In the genomic region with DNA sequence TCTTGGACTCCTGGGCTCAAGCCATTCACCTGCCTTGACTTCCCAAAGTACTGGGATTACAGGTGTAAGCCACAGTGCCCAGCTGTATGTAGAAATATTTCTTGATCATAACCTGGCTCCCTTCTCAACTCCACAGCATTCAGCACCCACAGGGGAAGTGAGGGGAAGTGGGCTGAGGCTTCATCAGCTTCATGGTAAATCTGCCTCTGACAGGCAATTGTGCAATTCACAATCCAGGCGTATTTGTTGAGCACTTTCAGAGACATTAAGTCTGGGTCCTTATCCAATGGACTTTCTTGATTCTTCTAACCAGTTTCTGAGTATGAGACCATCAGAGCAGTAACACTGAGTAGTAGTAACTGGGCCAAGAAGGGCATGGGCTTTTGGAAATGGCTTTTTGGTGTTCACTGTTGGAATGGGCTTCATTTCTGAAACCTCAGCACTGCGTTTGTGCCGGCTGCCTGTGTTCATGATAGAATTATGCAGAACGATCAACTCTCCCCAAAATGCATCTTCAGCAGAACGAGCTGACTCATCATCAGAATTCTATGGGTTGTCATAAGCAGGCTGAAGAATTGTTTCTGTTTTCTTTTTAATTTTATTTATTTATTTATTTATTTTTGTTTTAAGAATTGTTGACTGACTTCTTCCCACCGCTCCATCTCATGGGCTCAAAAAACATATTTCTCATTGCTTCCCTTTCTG, we compare ENCODE assay signal across 38 cellular contexts. TPM values are rescaled to one million over a fixed set of nuclear protein-coding genes. Genes with fewer than 3 reads are reported as not detected.
DNase-seq lines count a peak whose midpoint lies in the region; ATAC-seq and TF ChIP-seq lines count a peak whose summit lies in the region.
"Had no signal": no experiment of that assay in that cellular context is flagged by ENCODE, and none has a peak within 500 bp of the region (broad histone marks: within the 10 kb centered on the region; RNA-seq: fewer than 3 reads in every experiment).

No MANE protein-coding gene starts in this region.

- no peak overlapping the region for H3K27ac ChIP-seq in lower lobe of right lung
- H3K27ac ChIP-seq: gastrocnemius medialis, psoas muscle, RWPE1, sigmoid colon had no signal

- H3K27me3 Mint-ChIP-seq in dendritic cell treated with granulocyte-macrophage colony-stimulating factor and Interleukin-4, amounts not matched to agents 40 ng/mL and 50 ng/mL, for 4 days = peaks cover 5% of the 10 kb centered on the region
- H3K27me3 Mint-ChIP-seq: activated CD8-positive, alpha-beta T cell treated with anti-CD3 and anti-CD28 coated beads for 36 hours had no signal

- no peaks in the 10 kb centered on the region for H3K27me3 ChIP-seq in lower lobe of right lung (ENCODE audit: low read depth)
- H3K27me3 ChIP-seq: esophagus squamous epithelium, gastrocnemius medialis, sigmoid colon, upper lobe of left lung had no signal

- H3K4me1 Mint-ChIP-seq in dendritic cell treated with granulocyte-macrophage colony-stimulating factor and Interleukin-4, amounts not matched to agents 40 ng/mL and 50 ng/mL, for 4 days (ENCODE audit: low read depth) = peaks cover 35% of the 10 kb centered on the region
- H3K4me1 Mint-ChIP-seq: activated naive CD4-positive, alpha-beta T cell treated with anti-CD3 and anti-CD28 coated beads, Interleukin-2, amount 10 ng/mL, durations not matched to agents 7 days and 5 days; natural killer cell had no signal

- no peaks in the 10 kb centered on the region for H3K9me3 Mint-ChIP-seq in dendritic cell treated with granulocyte-macrophage colony-stimulating factor and Interleukin-4, amounts not matched to agents 40 ng/mL and 50 ng/mL, for 4 days
- H3K9me3 Mint-ChIP-seq: activated CD8-positive, alpha-beta T cell treated with anti-CD3 and anti-CD28 coated beads for 36 hours; activated naive CD4-positive, alpha-beta T cell treated with anti-CD3 and anti-CD28 coated beads, Interleukin-2, amount 10 ng/mL, durations not matched to agents 7 days and 5 days; activated T-helper 1 cell treated with anti-CD3 and anti-CD28 coated beads, Interleukin-12 subunit alpha, Interleukin-12 subunit beta, Interleukin-2, Interleukin-4 antibody, amounts not matched to agents 30 ng/mL and 10 ng/mL and 1 ng/mL, durations not matched to agents 14 hours and 24 hours and 36 hours; brain; CD8-positive, alpha-beta T cell; HFFc6; natural killer cell had no signal

- no peaks in the 10 kb centered on the region for H3K36me3 Mint-ChIP-seq in dendritic cell treated with granulocyte-macrophage colony-stimulating factor and Interleukin-4, amounts not matched to agents 40 ng/mL and 50 ng/mL, for 4 days (ENCODE audit: low read depth)
- H3K36me3 Mint-ChIP-seq: activated naive CD4-positive, alpha-beta T cell treated with anti-CD3 and anti-CD28 coated beads, Interleukin-2, amount 10 ng/mL, durations not matched to agents 7 days and 5 days; brain; CD8-positive, alpha-beta T cell; natural killer cell had no signal

- H3K4me3 ChIP-seq in AG10803 (ENCODE audit: low read length) = no peak overlapping the region
- H3K4me3 ChIP-seq in lower lobe of right lung = no peak overlapping the region
- H3K4me3 ChIP-seq: esophagus squamous epithelium, gastrocnemius medialis, GM12878, lung, mucosa of descending colon, psoas muscle, sigmoid colon, upper lobe of left lung had no signal

- H3K27ac Mint-ChIP-seq in dendritic cell treated with granulocyte-macrophage colony-stimulating factor and Interleukin-4, amounts not matched to agents 40 ng/mL and 50 ng/mL, for 4 days = peak overlapping the region; percentile 35
- H3K27ac Mint-ChIP-seq: activated CD8-positive, alpha-beta T cell treated with anti-CD3 and anti-CD28 coated beads for 36 hours; activated naive CD4-positive, alpha-beta T cell treated with anti-CD3 and anti-CD28 coated beads, Interleukin-2, amount 10 ng/mL, durations not matched to agents 7 days and 5 days; activated T-helper 1 cell treated with anti-CD3 and anti-CD28 coated beads, Interleukin-12 subunit alpha, Interleukin-12 subunit beta, Interleukin-2, Interleukin-4 antibody, amounts not matched to agents 30 ng/mL and 10 ng/mL and 1 ng/mL, durations not matched to agents 14 hours and 24 hours and 36 hours; brain; CD8-positive, alpha-beta T cell; HFFc6; natural killer cell had no signal

- H3K9me3 ChIP-seq in lower lobe of right lung = no peaks in the 10 kb centered on the region
- H3K9me3 ChIP-seq: esophagus squamous epithelium, gastrocnemius medialis, mucosa of descending colon, psoas muscle, sigmoid colon, upper lobe of left lung had no signal

- no peak overlapping the region for H3K4me3 Mint-ChIP-seq in dendritic cell treated with granulocyte-macrophage colony-stimulating factor and Interleukin-4, amounts not matched to agents 40 ng/mL and 50 ng/mL, for 4 days
- H3K4me3 Mint-ChIP-seq: activated CD8-positive, alpha-beta T cell treated with anti-CD3 and anti-CD28 coated beads for 36 hours; activated naive CD4-positive, alpha-beta T cell treated with anti-CD3 and anti-CD28 coated beads, Interleukin-2, amount 10 ng/mL, durations not matched to agents 7 days and 5 days; activated T-helper 1 cell treated with anti-CD3 and anti-CD28 coated beads, Interleukin-12 subunit alpha, Interleukin-12 subunit beta, Interleukin-2, Interleukin-4 antibody, amounts not matched to agents 30 ng/mL and 10 ng/mL and 1 ng/mL, durations not matched to agents 14 hours and 24 hours and 36 hours; brain; CD8-positive, alpha-beta T cell; HFFc6; natural killer cell had no signal

- DNase-seq in AG10803 (ENCODE audit: low read depth) (peak; percentile 53), NOMO-1 (lab: John Stamatoyannopoulos, UW; ENCODE audit: unreplicated experiment in 2 of 2) (peak; percentile 67 to 76), lower lobe of right lung (no peak), SW480 (ENCODE audit: low spot score) (no peak)
- DNase-seq in stimulated activated naive CD8-positive, alpha-beta T cell treated with anti-CD3 and anti-CD28 coated beads, Interleukin-15, Interleukin-2, amounts not matched to agents 100 U/mL and 50 U/mL, for 24 hours = no peak
- DNase-seq in activated effector memory CD4-positive, alpha-beta T cell treated with anti-CD3 and anti-CD28 coated beads, Interleukin-2, amount 50 U/mL, for 16 hours = no peak
- DNase-seq: activated CD4-positive, alpha-beta T cell treated with anti-CD3 and anti-CD28 coated beads for 1 hour; activated CD8-positive, alpha-beta memory T cell treated with anti-CD3 and anti-CD28 coated beads, Interleukin-2, amount 50 U/mL, for 48 hours; activated CD8-positive, alpha-beta T cell treated with anti-CD3 and anti-CD28 coated beads for 36 hours; activated naive CD4-positive, alpha-beta T cell treated with anti-CD3 and anti-CD28 coated beads, Interleukin-2, amount 10 ng/mL, durations not matched to agents 7 days and 5 days; amniotic stem cell; CD8-positive, alpha-beta T cell; cerebellar nuclear complex; DMS153; esophagus squamous epithelium; gastrocnemius medialis; GOT3; HFFc6; mucosa of descending colon; natural killer cell; NCI-H1436; NCI-H2081; NCI-H345; occipital lobe; psoas muscle; sigmoid colon; stimulated activated CD4-positive, alpha-beta T cell treated with anti-CD3 and anti-CD28 coated beads, Interleukin-4, amount 100 ng/mL, for 24 hours; T-helper 2 cell had no signal

- no peaks in the 10 kb centered on the region for H3K36me3 ChIP-seq in lower lobe of right lung
- H3K36me3 ChIP-seq: esophagus squamous epithelium, gastrocnemius medialis, sigmoid colon, upper lobe of left lung had no signal

- ATAC-seq in lower lobe of right lung (peak; percentile 31 to 37), HG02571 (IDR thresholded peaks at IDR 0.05; ENCODE audit: unreplicated experiment) (no peak)
- no peak for ATAC-seq in stimulated activated naive CD8-positive, alpha-beta T cell treated with anti-CD3 and anti-CD28 coated beads, Interleukin-15, Interleukin-2, amounts not matched to agents 100 U/mL and 50 U/mL, for 24 hours
- ATAC-seq: activated CD8-positive, alpha-beta T cell treated with anti-CD3 and anti-CD28 coated beads for 36 hours; CD8-positive, alpha-beta T cell; gastrocnemius medialis; GM12878; mucosa of descending colon; natural killer cell; psoas muscle had no signal

- no peak for TF ChIP-seq CTCF in AG10803 (conservative IDR thresholded peaks at IDR 0.05; ENCODE audit: low read length)
- no peak for TF ChIP-seq CTCF in lower lobe of right lung (IDR thresholded peaks at IDR 0.05)

- H3K4me1 ChIP-seq in lower lobe of right lung = peaks cover 33% of the 10 kb centered on the region
- H3K4me1 ChIP-seq: psoas muscle, sigmoid colon had no signal

- intact Hi-C loops in dendritic cell treated with granulocyte-macrophage colony-stimulating factor and Interleukin-4, amounts not matched to agents 40 ng/mL and 50 ng/mL, for 4 days (cut with micrococcal nuclease) = loop anchor here (5.0 kb wide), 1 partner anchor 45 kb away; no protein-coding TSS in a partner anchor
- intact Hi-C loops in lower lobe of right lung (cut with DNase I) = no loop called here

RNA-seq across cellular contexts. Expression of a gene that starts 28.9 kb away (rescaled TPM):
- 38.7 TPM for total RNA-seq in lower lobe of right lung
- total RNA-seq: activated CD8-positive, alpha-beta T cell treated with anti-CD3 and anti-CD28 coated beads for 36 hours; activated T-helper 1 cell treated with anti-CD3 and anti-CD28 coated beads, Interleukin-12 subunit alpha, Interleukin-12 subunit beta, Interleukin-2, Interleukin-4 antibody, amounts not matched to agents 30 ng/mL and 10 ng/mL and 1 ng/mL, durations not matched to agents 14 hours and 24 hours and 36 hours; CD8-positive, alpha-beta T cell; dermis microvascular lymphatic vessel endothelial cell; GM12878; HFFc6; OCI-LY7 had no signal

Comparison
In these comparisons a context has a peak if more than half of its experiments do, and no peak if none do; other contexts are left out.
1. DNase-seq: peak in AG10803 (single experiment) and NOMO-1 (2 of 2); none in lower lobe of right lung (single experiment), SW480 (single experiment), stimulated activated naive CD8-positive, alpha-beta T cell treated with anti-CD3 and anti-CD28 coated beads, Interleukin-15, Interleukin-2, amounts not matched to agents 100 U/mL and 50 U/mL, for 24 hours (single experiment) and activated effector memory CD4-positive, alpha-beta T cell treated with anti-CD3 and anti-CD28 coated beads, Interleukin-2, amount 50 U/mL, for 16 hours (single experiment).
2. ATAC-seq: peak in lower lobe of right lung (2 of 2); none in stimulated activated naive CD8-positive, alpha-beta T cell treated with anti-CD3 and anti-CD28 coated beads, Interleukin-15, Interleukin-2, amounts not matched to agents 100 U/mL and 50 U/mL, for 24 hours (single experiment) and HG02571 (single experiment).